ENCODE assay signal across 8 cellular contexts in the genomic region with DNA sequence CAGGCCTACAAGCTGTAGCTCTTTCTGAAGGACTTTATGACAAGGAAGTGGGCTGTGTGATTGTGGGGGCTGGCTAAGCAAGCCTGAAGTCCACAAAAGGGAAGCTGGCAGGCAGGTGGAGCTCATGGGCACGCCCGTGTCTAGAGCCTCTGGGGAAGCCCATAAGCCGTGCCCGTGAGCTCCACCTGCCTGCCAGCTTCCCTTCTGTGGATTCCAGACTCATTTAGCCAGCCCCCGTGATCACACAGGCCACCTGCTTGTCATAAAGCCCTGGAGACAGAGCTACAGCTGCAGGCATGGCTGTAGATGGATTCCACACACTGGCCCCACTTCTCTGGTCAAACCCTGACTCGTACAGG. TPM values are rescaled to one million over a fixed set of nuclear protein-coding genes. Genes with fewer than 3 reads are reported as not detected.
DNase-seq lines count a peak whose midpoint lies in the region; ATAC-seq, FAIRE-seq and TF ChIP-seq lines count a peak whose summit lies in the region.

No MANE protein-coding gene starts in this region.

- no peaks in the 10 kb centered on the region for H3K9me3 ChIP-seq in small intestine (ENCODE audit: control insufficient read depth, low read depth)

- 1 to 35% (median 10%) methylated on average over 6 of the region's 6 CpGs for WGBS in small intestine, 3 donors

- no peaks in the 10 kb centered on the region for H3K36me3 ChIP-seq in small intestine (ENCODE audit: control insufficient read depth in 2 of 2, insufficient read depth in 2 of 2, low read length in 2 of 2)

- ATAC-seq in HG02623 (IDR thresholded peaks at IDR 0.05; ENCODE audit: unreplicated experiment): no peak
- ATAC-seq in SK-N-SH treated with all-trans-retinoic acid at 6 μM for 48 hours: no peak

- FAIRE-seq in small intestine (lab: Jason Lieb, UNC): no peak

- DNase-seq in NCI-H187 treated with DMSO at 0.1 percent for 48 hours (lab: John Stamatoyannopoulos, UW): peak; percentile 63
- DNase-seq in activated CD4-positive, alpha-beta T cell treated with anti-CD3 and anti-CD28 coated beads for 4 hours: peak; percentile 44 to 64
- peak; percentile 50 for DNase-seq in epithelial cell of esophagus (ENCODE audit: low read depth)
- DNase-seq in small intestine: peak; percentile 77
- no peak for DNase-seq in AG08396 (ENCODE audit: low spot score)

- H3K4me1 ChIP-seq in small intestine (ENCODE audit: control insufficient read depth in 2 of 2, insufficient read depth in 1 of 2, low read depth in 1 of 2, low read length in 1 of 2): peaks cover 0 to 14% of the 10 kb centered on the region in 2 donors

- H3K27me3 ChIP-seq in small intestine (ENCODE audit: control insufficient read depth in 2 of 2, insufficient read depth in 2 of 2, low read length in 2 of 2): no peaks in the 10 kb centered on the region

- H3K4me3 ChIP-seq in epithelial cell of esophagus (ENCODE audit: low read length) (no peak overlapping the region), small intestine (ENCODE audit: low read depth in 1 of 2, low read length in 2 of 2) (no peak overlapping the region)

- H3K27ac ChIP-seq in small intestine (ENCODE audit: low read depth in 1 of 2, low read length in 1 of 2): peak overlapping the region; percentile 6 to 88

- TF ChIP-seq CTCF in GM12872 (IDR thresholded peaks at IDR 0.05; ENCODE audit: insufficient read depth, low read depth, low read length): peak; percentile 26; the same call in 1 of the 3 replicates
- TF ChIP-seq CTCF in epithelial cell of esophagus (IDR thresholded peaks at IDR 0.05; ENCODE audit: insufficient read depth, low read depth, low read length, missing control alignments): peak; percentile 21

TF ChIP-seq in SK-N-SH treated with all-trans-retinoic acid at 6 μM for 48 hours, 23 proteins besides CTCF, POLR2A, EP300 and RAD21:
- TF ChIP-seq TOX (CRISPR knock-in tag; IDR thresholded peaks at IDR 0.05; ENCODE audit: borderline replicate concordance): no peak
- no peak for TF ChIP-seq ZNF70 (CRISPR knock-in tag; IDR thresholded peaks at IDR 0.05)
- TF ChIP-seq, protein P1, sequence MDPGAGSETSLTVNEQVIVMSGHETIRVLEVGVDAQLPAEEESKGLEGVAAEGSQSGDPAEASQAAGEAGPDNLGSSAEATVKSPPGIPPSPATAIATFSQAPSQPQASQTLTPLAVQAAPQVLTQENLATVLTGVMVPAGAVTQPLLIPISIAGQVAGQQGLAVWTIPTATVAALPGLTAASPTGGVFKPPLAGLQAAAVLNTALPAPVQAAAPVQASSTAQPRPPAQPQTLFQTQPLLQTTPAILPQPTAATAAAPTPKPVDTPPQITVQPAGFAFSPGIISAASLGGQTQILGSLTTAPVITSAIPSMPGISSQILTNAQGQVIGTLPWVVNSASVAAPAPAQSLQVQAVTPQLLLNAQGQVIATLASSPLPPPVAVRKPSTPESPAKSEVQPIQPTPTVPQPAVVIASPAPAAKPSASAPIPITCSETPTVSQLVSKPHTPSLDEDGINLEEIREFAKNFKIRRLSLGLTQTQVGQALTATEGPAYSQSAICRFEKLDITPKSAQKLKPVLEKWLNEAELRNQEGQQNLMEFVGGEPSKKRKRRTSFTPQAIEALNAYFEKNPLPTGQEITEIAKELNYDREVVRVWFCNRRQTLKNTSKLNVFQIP (CRISPR knock-in tag; IDR thresholded peaks at IDR 0.05; ENCODE audit: borderline replicate concordance, low read depth): no peak
- TF ChIP-seq SNAI2 (CRISPR knock-in tag; IDR thresholded peaks at IDR 0.05): no peak
- TF ChIP-seq ARNTL (CRISPR knock-in tag; IDR thresholded peaks at IDR 0.05; ENCODE audit: borderline replicate concordance, low read depth): no peak
- no peak for TF ChIP-seq RARB (CRISPR knock-in tag; IDR thresholded peaks at IDR 0.05)

RNA-seq across cellular contexts. Expression of a gene that starts 15.2 kb away (rescaled TPM):
- polyA plus RNA-seq in small intestine: 1 to 10 TPM in 2 of 3 donors, not detected in 1; 1.6 to 3.7 TPM

RNA-seq across cellular contexts. Expression of a gene that starts 22.5 kb away (rescaled TPM):
- polyA plus RNA-seq in small intestine: under 1 TPM in 1 of 3 donors, not detected in 2; 0.78 TPM

RNA-seq across cellular contexts. Expression of a gene that starts 44.2 kb away (rescaled TPM):
- polyA plus RNA-seq in small intestine: under 1 TPM in 1 of 3 donors, not detected in 2; 0.06 TPM
